In the genomic region with DNA sequence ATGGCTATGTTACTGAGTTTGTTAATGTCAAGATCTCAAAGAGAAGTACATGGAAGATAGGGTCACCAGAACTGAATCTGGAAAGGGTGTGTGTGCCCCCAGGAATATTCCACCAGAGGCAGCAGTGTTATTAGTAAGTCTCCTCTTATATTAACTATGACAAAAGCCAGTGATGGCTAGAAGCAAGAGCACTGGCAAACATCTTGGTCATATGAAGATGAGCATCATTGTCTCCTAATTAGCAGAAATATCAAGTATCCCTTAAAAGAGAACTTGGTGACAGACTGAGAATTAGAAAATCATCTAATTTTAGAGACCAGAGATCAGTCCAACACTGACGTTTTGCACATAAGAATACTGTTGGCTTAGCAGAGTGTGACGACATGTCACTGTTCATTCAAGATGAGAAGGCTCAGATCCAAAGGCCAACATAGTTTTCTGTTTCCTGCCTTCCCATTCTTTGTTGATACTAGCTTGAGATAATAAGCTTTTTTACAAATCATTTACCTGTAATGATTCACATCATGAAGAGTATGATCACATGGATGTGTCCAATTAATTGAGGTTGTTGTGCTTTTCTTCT, we compare ENCODE assay signal across 23 cellular contexts. TPM values are rescaled to one million over a fixed set of nuclear protein-coding genes. Genes with fewer than 3 reads are reported as not detected.
A peak's percentile ranks its signal among the peaks of the same experiment; 100 is the strongest.
DNase-seq lines count a peak whose midpoint lies in the region; ATAC-seq and TF ChIP-seq lines count a peak whose summit lies in the region.
"Had no signal": no experiment of that assay in that cellular context is flagged by ENCODE, and none has a peak within 500 bp of the region (broad histone marks: within the 10 kb centered on the region; RNA-seq: fewer than 3 reads in every experiment).

No MANE protein-coding gene starts in this region.

- H3K4me3 Mint-ChIP-seq in immature natural killer cell: no peak overlapping the region
- H3K4me3 Mint-ChIP-seq in T-helper 17 cell: no peak overlapping the region
- H3K4me3 Mint-ChIP-seq: activated naive CD8-positive, alpha-beta T cell treated with anti-CD3 and anti-CD28 coated beads for 36 hours; activated T-helper 17 cell treated with anti-CD3 and anti-CD28 coated beads, Interleukin-2, amount 50 U/mL, for 72 hours; WTC11 had no signal

- peaks cover 0 to 5% (median 3%) of the 10 kb centered on the region in 3 donors for H3K36me3 Mint-ChIP-seq in immature natural killer cell
- H3K36me3 Mint-ChIP-seq in T-helper 17 cell (ENCODE audit: low read depth): no peaks in the 10 kb centered on the region
- H3K36me3 Mint-ChIP-seq: WTC11 had no signal

- H3K27me3 Mint-ChIP-seq in immature natural killer cell (ENCODE audit: low read depth in 3 of 3) (no peaks in the 10 kb centered on the region), T-helper 17 cell (no peaks in the 10 kb centered on the region)
- H3K27me3 Mint-ChIP-seq: activated naive CD8-positive, alpha-beta T cell treated with anti-CD3 and anti-CD28 coated beads for 36 hours; activated T-helper 17 cell treated with anti-CD3 and anti-CD28 coated beads, Interleukin-2, amount 50 U/mL, for 72 hours had no signal

- no peaks in the 10 kb centered on the region for H3K27me3 ChIP-seq in uterus

- H3K9me3 Mint-ChIP-seq in immature natural killer cell: no peaks in the 10 kb centered on the region
- H3K9me3 Mint-ChIP-seq: activated naive CD8-positive, alpha-beta T cell treated with anti-CD3 and anti-CD28 coated beads for 36 hours; activated T-helper 17 cell treated with anti-CD3 and anti-CD28 coated beads, Interleukin-2, amount 50 U/mL, for 72 hours; WTC11 had no signal

- H3K4me1 Mint-ChIP-seq in immature natural killer cell (peaks cover 53 to 89% of the 10 kb centered on the region in 2 donors), T-helper 17 cell (peaks cover 31% of the 10 kb centered on the region)
- H3K4me1 Mint-ChIP-seq: WTC11 had no signal

- DNase-seq in SK-N-DZ (ENCODE audit: low spot score): peak; percentile 95
- DNase-seq in epithelial cell of proximal tubule (ENCODE audit: low read depth): peak; percentile 13
- DNase-seq in immature natural killer cell: no peak
- peak; percentile 42 for DNase-seq in renal cortical epithelial cell (ENCODE audit: low read depth)
- DNase-seq in HuH-7.5 (ENCODE audit: low spot score): no peak
- DNase-seq in T-helper 17 cell: no peak
- no peak for DNase-seq in uterus
- DNase-seq: activated CD4-positive, alpha-beta T cell treated with anti-CD3 and anti-CD28 coated beads, Interleukin-2, amount 50 U/mL, for 4 hours; activated naive CD8-positive, alpha-beta T cell treated with anti-CD3 and anti-CD28 coated beads for 36 hours; C1 segment of cervical spinal cord; Calu3; effector memory CD4-positive, alpha-beta T cell; foreskin melanocyte; HCEC 1CT; kidney; NCI-H524 treated with DMSO at 0.1 percent for 48 hours; occipital lobe; retina; stimulated activated naive CD4-positive, alpha-beta T cell treated with Interleukin-2 at 50 U/mL for 16 hours had no signal

- H3K4me3 ChIP-seq in epithelial cell of proximal tubule (ENCODE audit: low read depth, low read length) (no peak overlapping the region), uterus (no peak overlapping the region)

- H3K36me3 ChIP-seq in uterus: no peaks in the 10 kb centered on the region

- no peak for ATAC-seq in T-helper 17 cell
- no peak for ATAC-seq in GM21786 (IDR thresholded peaks at IDR 0.05; ENCODE audit: unreplicated experiment)
- ATAC-seq: activated T-helper 17 cell treated with anti-CD3 and anti-CD28 coated beads, Interleukin-2, amount 50 U/mL, for 72 hours; esophagus mucosa; WTC11 had no signal

- no peak for TF ChIP-seq POLR2A in uterus (IDR thresholded peaks at IDR 0.05)

- H3K27ac Mint-ChIP-seq in immature natural killer cell (peak overlapping the region in 4 of 6 donors; percentile 6 to 69 (median 38)), T-helper 17 cell (no peak overlapping the region)
- H3K27ac Mint-ChIP-seq: activated naive CD8-positive, alpha-beta T cell treated with anti-CD3 and anti-CD28 coated beads for 36 hours; activated T-helper 17 cell treated with anti-CD3 and anti-CD28 coated beads, Interleukin-2, amount 50 U/mL, for 72 hours; WTC11 had no signal

- no peaks in the 10 kb centered on the region for H3K4me1 ChIP-seq in uterus

- TF ChIP-seq CTCF in epithelial cell of proximal tubule (conservative IDR thresholded peaks at IDR 0.05; ENCODE audit: low read depth, low read length) (no peak), uterus (IDR thresholded peaks at IDR 0.05) (no peak)

- H3K9me3 ChIP-seq in T-helper 17 cell (ENCODE audit: control insufficient read depth, low read length, poor library complexity, severe bottlenecking) (no peaks in the 10 kb centered on the region), uterus (no peaks in the 10 kb centered on the region)

- no peak overlapping the region for H3K27ac ChIP-seq in uterus

- intact Hi-C loops in uterus (cut with DNase I; ENCODE audit: low total_unique reads): no loop called here

RNA-seq across cellular contexts. Expression of a gene that starts 44.3 kb away (rescaled TPM):
- 20.1 and 20.2 TPM in 2 replicates for polyA plus RNA-seq in SK-N-DZ (2014; cell fraction: cytosol; rRNA removed)
- 12.3 and 16.4 TPM in 2 replicates for polyA plus RNA-seq in SK-N-DZ (2014; cell fraction: nucleus; rRNA removed)
- total RNA-seq in epithelial cell of proximal tubule: 13.2 and 14.8 TPM in 2 replicates
- 100 to 1,000 TPM; 134 to 265 (median 224) TPM for polyA plus RNA-seq in immature natural killer cell
- total RNA-seq in renal cortical epithelial cell: 3.8 and 10.0 TPM in 2 replicates
- total RNA-seq in T-helper 17 cell: 100 to 1,000 TPM in 1 of 2 donors, 10 to 100 TPM in 1; 91.4 to 111 TPM
- 10 to 100 TPM in 3 of 4 donors, 1 to 10 TPM in 1; 7.4 to 29.8 (median 21.7) TPM for total RNA-seq in uterus

Comparison
In these comparisons a context has a peak if more than half of its experiments do, and no peak if none do; other contexts are left out.
1. DNase-seq: peak in SK-N-DZ (single experiment), epithelial cell of proximal tubule (single experiment) and renal cortical epithelial cell (single experiment); none in immature natural killer cell (0 of 3), HuH-7.5 (single experiment), T-helper 17 cell (0 of 3) and uterus (0 of 2).